Comparison of ENCODE assay signal across 10 cellular contexts in genomic region chr22:25420471-25420924, GRCh38.
DNase-seq lines count a peak whose midpoint lies in the region; ATAC-seq and TF ChIP-seq lines count a peak whose summit lies in the region.
"Had no signal": no experiment of that assay in that cellular context is flagged by ENCODE, and none has a peak within 500 bp of the region (broad histone marks: within the 10 kb centered on the region; RNA-seq: fewer than 3 reads in every experiment).

No MANE protein-coding gene starts in this region.

- H3K27me3 ChIP-seq in left ventricle myocardium inferior (ENCODE audit: low read depth), result peaks cover 65% of the 10 kb centered on the region
- H3K27me3 ChIP-seq in skeletal muscle satellite cell (ENCODE audit: control insufficient read depth, insufficient read depth, low read length), result peaks cover 58% of the 10 kb centered on the region

- peak; percentile 30 for DNase-seq in NCI-H146 (lab: John Stamatoyannopoulos, UW)
- no peak for DNase-seq in NCI-H146 treated with DMSO at 0.1 percent for 48 hours (lab: John Stamatoyannopoulos, UW; ENCODE audit: unreplicated experiment)
- DNase-seq in NCI-H69 (lab: John Stamatoyannopoulos, UW), result peak; percentile 86
- DNase-seq in left ventricle myocardium inferior, result no peak
- no peak for DNase-seq in OCI-M2 (lab: John Stamatoyannopoulos, UW; ENCODE audit: unreplicated experiment)
- no peak for DNase-seq in NCI-H524 treated with DMSO at 0.1 percent for 48 hours (lab: John Stamatoyannopoulos, UW)
- DNase-seq: GDM1, left cardiac atrium had no signal

- no peaks in the 10 kb centered on the region for H3K9me3 ChIP-seq in left ventricle myocardium inferior (replicated peaks)
- no peaks in the 10 kb centered on the region for H3K9me3 ChIP-seq in skeletal muscle satellite cell (replicated peaks; ENCODE audit: low read length)

- H3K36me3 ChIP-seq in left ventricle myocardium inferior (no peaks in the 10 kb centered on the region), skeletal muscle satellite cell (ENCODE audit: insufficient read depth, low read length) (no peaks in the 10 kb centered on the region)

- no peak for ATAC-seq in GM21717 (IDR thresholded peaks at IDR 0.05; ENCODE audit: unreplicated experiment)

- H3K4me3 ChIP-seq in left ventricle myocardium inferior (peak overlapping the region; percentile 62), skeletal muscle satellite cell (ENCODE audit: low read length) (no peak overlapping the region)

- peak overlapping the region; percentile 52 for H3K4me2 ChIP-seq in skeletal muscle satellite cell (ENCODE audit: low read length)

- H3K4me1 ChIP-seq in left ventricle myocardium inferior, result peaks cover 23% of the 10 kb centered on the region
- H3K4me1 ChIP-seq in skeletal muscle satellite cell (ENCODE audit: control insufficient read depth, insufficient read depth, low read length), result no peaks in the 10 kb centered on the region

- no peak for TF ChIP-seq CTCF in left ventricle myocardium inferior (IDR thresholded peaks at IDR 0.05; ENCODE audit: borderline replicate concordance)

- intact Hi-C loops in left ventricle myocardium inferior (cut with micrococcal nuclease), result no loop called here

- H3K27ac ChIP-seq in left ventricle myocardium inferior (replicated peaks), result no peak overlapping the region

- H3K9ac ChIP-seq in skeletal muscle satellite cell (ENCODE audit: low read depth, low read length), result no peak overlapping the region

Comparison
In these comparisons a context has a peak if more than half of its experiments do, and no peak if none do; other contexts are left out.
1. DNase-seq: peak in NCI-H146 (single experiment) and NCI-H69 (single experiment); none in NCI-H146 treated with DMSO at 0.1 percent for 48 hours (single experiment), left ventricle myocardium inferior (single experiment), OCI-M2 (single experiment) and NCI-H524 treated with DMSO at 0.1 percent for 48 hours (single experiment).